ENCODE assay signal across 1 cellular context in genomic region chr4:148445903-148446261, GRCh38.
TF ChIP-seq lines count a peak whose summit lies in the region.

No MANE protein-coding gene starts in this region.

TF ChIP-seq in GM23338, 12 proteins besides CTCF, POLR2A, EP300 and RAD21 (continued from another document):
- TF ChIP-seq, protein P1, sequence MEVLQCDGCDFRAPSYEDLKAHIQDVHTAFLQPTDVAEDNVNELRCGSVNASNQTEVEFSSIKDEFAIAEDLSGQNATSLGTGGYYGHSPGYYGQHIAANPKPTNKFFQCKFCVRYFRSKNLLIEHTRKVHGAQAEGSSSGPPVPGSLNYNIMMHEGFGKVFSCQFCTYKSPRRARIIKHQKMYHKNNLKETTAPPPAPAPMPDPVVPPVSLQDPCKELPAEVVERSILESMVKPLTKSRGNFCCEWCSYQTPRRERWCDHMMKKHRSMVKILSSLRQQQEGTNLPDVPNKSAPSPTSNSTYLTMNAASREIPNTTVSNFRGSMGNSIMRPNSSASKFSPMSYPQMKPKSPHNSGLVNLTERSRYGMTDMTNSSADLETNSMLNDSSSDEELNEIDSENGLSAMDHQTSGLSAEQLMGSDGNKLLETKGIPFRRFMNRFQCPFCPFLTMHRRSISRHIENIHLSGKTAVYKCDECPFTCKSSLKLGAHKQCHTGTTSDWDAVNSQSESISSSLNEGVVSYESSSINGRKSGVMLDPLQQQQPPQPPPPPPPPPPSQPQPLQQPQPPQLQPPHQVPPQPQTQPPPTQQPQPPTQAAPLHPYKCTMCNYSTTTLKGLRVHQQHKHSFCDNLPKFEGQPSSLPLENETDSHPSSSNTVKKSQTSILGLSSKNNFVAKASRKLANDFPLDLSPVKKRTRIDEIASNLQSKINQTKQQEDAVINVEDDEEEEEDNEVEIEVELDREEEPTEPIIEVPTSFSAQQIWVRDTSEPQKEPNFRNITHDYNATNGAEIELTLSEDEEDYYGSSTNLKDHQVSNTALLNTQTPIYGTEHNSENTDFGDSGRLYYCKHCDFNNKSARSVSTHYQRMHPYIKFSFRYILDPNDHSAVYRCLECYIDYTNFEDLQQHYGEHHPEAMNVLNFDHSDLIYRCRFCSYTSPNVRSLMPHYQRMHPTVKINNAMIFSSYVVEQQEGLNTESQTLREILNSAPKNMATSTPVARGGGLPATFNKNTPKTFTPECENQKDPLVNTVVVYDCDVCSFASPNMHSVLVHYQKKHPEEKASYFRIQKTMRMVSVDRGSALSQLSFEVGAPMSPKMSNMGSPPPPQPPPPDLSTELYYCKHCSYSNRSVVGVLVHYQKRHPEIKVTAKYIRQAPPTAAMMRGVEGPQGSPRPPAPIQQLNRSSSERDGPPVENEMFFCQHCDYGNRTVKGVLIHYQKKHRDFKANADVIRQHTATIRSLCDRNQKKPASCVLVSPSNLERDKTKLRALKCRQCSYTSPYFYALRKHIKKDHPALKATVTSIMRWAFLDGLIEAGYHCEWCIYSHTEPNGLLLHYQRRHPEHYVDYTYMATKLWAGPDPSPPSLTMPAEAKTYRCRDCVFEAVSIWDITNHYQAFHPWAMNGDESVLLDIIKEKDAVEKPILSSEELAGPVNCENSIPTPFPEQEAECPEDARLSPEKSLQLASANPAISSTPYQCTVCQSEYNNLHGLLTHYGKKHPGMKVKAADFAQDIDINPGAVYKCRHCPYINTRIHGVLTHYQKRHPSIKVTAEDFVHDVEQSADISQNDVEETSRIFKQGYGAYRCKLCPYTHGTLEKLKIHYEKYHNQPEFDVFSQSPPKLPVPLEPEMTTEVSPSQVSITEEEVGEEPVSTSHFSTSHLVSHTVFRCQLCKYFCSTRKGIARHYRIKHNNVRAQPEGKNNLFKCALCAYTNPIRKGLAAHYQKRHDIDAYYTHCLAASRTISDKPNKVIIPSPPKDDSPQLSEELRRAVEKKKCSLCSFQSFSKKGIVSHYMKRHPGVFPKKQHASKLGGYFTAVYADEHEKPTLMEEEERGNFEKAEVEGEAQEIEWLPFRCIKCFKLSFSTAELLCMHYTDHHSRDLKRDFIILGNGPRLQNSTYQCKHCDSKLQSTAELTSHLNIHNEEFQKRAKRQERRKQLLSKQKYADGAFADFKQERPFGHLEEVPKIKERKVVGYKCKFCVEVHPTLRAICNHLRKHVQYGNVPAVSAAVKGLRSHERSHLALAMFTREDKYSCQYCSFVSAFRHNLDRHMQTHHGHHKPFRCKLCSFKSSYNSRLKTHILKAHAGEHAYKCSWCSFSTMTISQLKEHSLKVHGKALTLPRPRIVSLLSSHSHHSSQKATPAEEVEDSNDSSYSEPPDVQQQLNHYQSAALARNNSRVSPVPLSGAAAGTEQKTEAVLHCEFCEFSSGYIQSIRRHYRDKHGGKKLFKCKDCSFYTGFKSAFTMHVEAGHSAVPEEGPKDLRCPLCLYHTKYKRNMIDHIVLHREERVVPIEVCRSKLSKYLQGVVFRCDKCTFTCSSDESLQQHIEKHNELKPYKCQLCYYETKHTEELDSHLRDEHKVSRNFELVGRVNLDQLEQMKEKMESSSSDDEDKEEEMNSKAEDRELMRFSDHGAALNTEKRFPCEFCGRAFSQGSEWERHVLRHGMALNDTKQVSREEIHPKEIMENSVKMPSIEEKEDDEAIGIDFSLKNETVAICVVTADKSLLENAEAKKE (CRISPR knock-in tag; IDR thresholded peaks at IDR 0.05): no peak
